ENCODE assay signal across 18 cellular contexts in the genomic region with DNA sequence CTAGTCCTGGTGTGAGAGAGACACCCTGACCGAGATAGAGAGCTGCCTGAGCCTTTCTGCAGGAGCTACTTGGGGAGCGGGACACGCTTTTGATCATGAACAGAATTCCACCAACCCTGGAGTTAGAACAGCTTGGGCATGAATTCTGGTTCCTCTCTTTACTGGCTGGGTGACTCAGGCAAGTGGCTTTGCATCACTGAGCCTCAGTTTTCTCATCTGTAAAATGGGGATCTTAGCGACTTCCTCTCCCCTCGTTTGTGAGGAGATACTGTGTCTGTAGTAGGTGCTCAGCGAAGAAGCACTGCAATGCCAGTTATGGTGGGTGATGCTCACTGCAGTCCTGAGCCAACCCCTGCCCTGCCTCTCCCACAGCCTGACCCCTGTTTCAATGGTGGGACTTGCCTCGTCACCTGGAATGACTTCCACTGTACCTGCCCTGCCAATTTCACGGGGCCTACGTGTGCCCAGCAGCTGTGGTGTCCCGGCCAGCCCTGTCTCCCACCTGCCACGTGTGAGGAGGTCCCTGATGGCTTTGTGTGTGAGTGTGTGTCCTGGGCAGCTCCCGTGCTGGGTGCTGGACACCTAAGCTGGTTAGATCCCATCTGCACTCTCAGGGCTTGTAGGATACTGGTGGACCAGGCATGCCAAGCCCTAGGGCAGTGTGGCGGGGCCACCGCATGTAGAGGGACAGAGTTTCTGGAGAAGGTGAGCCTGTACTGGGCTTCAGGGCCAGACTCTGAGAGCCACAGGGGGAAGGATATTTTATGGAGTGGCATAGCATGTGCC. TPM values are rescaled to one million over a fixed set of nuclear protein-coding genes. Genes with fewer than 3 reads are reported as not detected.
"Had no signal": no experiment of that assay in that cellular context is flagged by ENCODE, and none has a peak within 500 bp of the region (broad histone marks: within the 10 kb centered on the region; RNA-seq: fewer than 3 reads in every experiment).

No MANE protein-coding gene starts in this region.

- H3K27ac Mint-ChIP-seq: activated naive CD8-positive, alpha-beta T cell treated with anti-CD3 and anti-CD28 coated beads for 36 hours; activated T-helper 1 cell treated with anti-CD3 and anti-CD28 coated beads, Interleukin-12 subunit alpha, Interleukin-12 subunit beta, Interleukin-2, Interleukin-4 antibody, amounts not matched to agents 30 ng/mL and 10 ng/mL and 1 ng/mL, durations not matched to agents 14 hours and 24 hours and 36 hours; dendritic cell treated with granulocyte-macrophage colony-stimulating factor and Interleukin-4, amounts not matched to agents 40 ng/mL and 50 ng/mL, for 4 days had no signal

- H3K9me3 Mint-ChIP-seq: activated naive CD8-positive, alpha-beta T cell treated with anti-CD3 and anti-CD28 coated beads for 36 hours; activated T-helper 1 cell treated with anti-CD3 and anti-CD28 coated beads, Interleukin-12 subunit alpha, Interleukin-12 subunit beta, Interleukin-2, Interleukin-4 antibody, amounts not matched to agents 30 ng/mL and 10 ng/mL and 1 ng/mL, durations not matched to agents 14 hours and 24 hours and 36 hours; dendritic cell treated with granulocyte-macrophage colony-stimulating factor and Interleukin-4, amounts not matched to agents 40 ng/mL and 50 ng/mL, for 4 days; naive thymus-derived CD8-positive, alpha-beta T cell had no signal

- H3K4me3 ChIP-seq: heart right ventricle, lung, sigmoid colon, tibial nerve, uterus had no signal

- H3K4me1 Mint-ChIP-seq: activated naive CD8-positive, alpha-beta T cell treated with anti-CD3 and anti-CD28 coated beads for 36 hours had no signal

- H3K27me3 ChIP-seq: uterus had no signal

- H3K4me3 Mint-ChIP-seq: activated naive CD8-positive, alpha-beta T cell treated with anti-CD3 and anti-CD28 coated beads for 36 hours; activated T-helper 1 cell treated with anti-CD3 and anti-CD28 coated beads, Interleukin-12 subunit alpha, Interleukin-12 subunit beta, Interleukin-2, Interleukin-4 antibody, amounts not matched to agents 30 ng/mL and 10 ng/mL and 1 ng/mL, durations not matched to agents 14 hours and 24 hours and 36 hours; dendritic cell treated with granulocyte-macrophage colony-stimulating factor and Interleukin-4, amounts not matched to agents 40 ng/mL and 50 ng/mL, for 4 days had no signal

- DNase-seq: activated CD4-positive, alpha-beta T cell treated with anti-CD3 and anti-CD28 coated beads, Interleukin-2, amount 50 U/mL, for 1 hour; activated CD8-positive, alpha-beta memory T cell treated with anti-CD3 and anti-CD28 coated beads for 24 hours; activated naive CD8-positive, alpha-beta T cell treated with anti-CD3 and anti-CD28 coated beads for 36 hours; amygdala; brain microvascular endothelial cell; cerebellar nuclear complex; heart right ventricle; naive thymus-derived CD8-positive, alpha-beta T cell; sigmoid colon; spleen; uterus had no signal

- H3K27ac ChIP-seq: brain microvascular endothelial cell, heart right ventricle, sigmoid colon, spleen, tibial nerve, uterus had no signal

- H3K36me3 Mint-ChIP-seq: activated naive CD8-positive, alpha-beta T cell treated with anti-CD3 and anti-CD28 coated beads for 36 hours; naive thymus-derived CD8-positive, alpha-beta T cell had no signal

- ATAC-seq: heart right ventricle; naive thymus-derived CD8-positive, alpha-beta T cell had no signal

RNA-seq across cellular contexts. Expression of a gene that starts 16.0 kb away (rescaled TPM):
- total RNA-seq: activated T-helper 1 cell treated with anti-CD3 and anti-CD28 coated beads, Interleukin-12 subunit alpha, Interleukin-12 subunit beta, Interleukin-2, Interleukin-4 antibody, amounts not matched to agents 30 ng/mL and 10 ng/mL and 1 ng/mL, durations not matched to agents 14 hours and 24 hours and 36 hours; mononuclear cell; pulmonary artery endothelial cell; T-helper 2 cell treated with Interferon-gamma antibody and Interleukin-4, amounts not matched to agents 100 ng/mL and 5 ng/mL, for 36 hours had no signal
